Comparison of ENCODE assay signal across 8 cellular contexts in genomic region chr14:58298477-58298879, GRCh38. TPM values are rescaled to one million over a fixed set of nuclear protein-coding genes. Genes with fewer than 3 reads are reported as not detected.
DNase-seq lines count a peak whose midpoint lies in the region; ATAC-seq and TF ChIP-seq lines count a peak whose summit lies in the region.

ARID4A (plus strand) TSS chr14:58298555; CDS start chr14:58299855, 1,300 bp downstream.

- peak within 1 kb of the TSS; percentile 98 to 100 for H3K27ac ChIP-seq in lung (ENCODE audit: low read depth in 1 of 2, low read length in 1 of 2)

- no peak for DNase-seq in cardiac fibroblast (ENCODE audit: low read depth in 2 of 2)
- DNase-seq in lung (ENCODE audit: low spot score), result peak; percentile 92
- peak; percentile 73 for DNase-seq in stimulated activated CD8-positive, alpha-beta memory T cell treated with anti-CD3 and anti-CD28 coated beads, Interleukin-12 subunit alpha, Interleukin-12 subunit beta, amount 100 ng/mL, for 1 hour (ENCODE audit: low read depth)
- no peak for DNase-seq in NOMO-1 treated with DMSO at 0.1 percent for 48 hours (lab: John Stamatoyannopoulos, UW; ENCODE audit: unreplicated experiment)
- no peak for DNase-seq in GF-D8 (lab: John Stamatoyannopoulos, UW)
- no peak for DNase-seq in UCSD-AML1 (lab: John Stamatoyannopoulos, UW; ENCODE audit: unreplicated experiment)

- H3K36me3 ChIP-seq in lung (ENCODE audit: control insufficient read depth in 2 of 2, insufficient read depth in 2 of 2, low read length in 2 of 2), result peaks cover 3 to 10% of the 10 kb centered on the region in 2 donors

- peak within 1 kb of the TSS; percentile 95 for H3K4me3 ChIP-seq in GM08714 (ENCODE audit: low read length)
- peak within 1 kb of the TSS; percentile 96 to 98 for H3K4me3 ChIP-seq in cardiac fibroblast (replicated peaks in 1 of 2; ENCODE audit: low read depth in 2 of 2, low read length in 2 of 2)
- H3K4me3 ChIP-seq in lung, result peak within 1 kb of the TSS; percentile 99

- H3K9me3 ChIP-seq in lung (ENCODE audit: control insufficient read depth in 2 of 2, insufficient read depth in 1 of 2, low read length in 1 of 2), result peaks cover 0 to 4% of the 10 kb centered on the region in 2 donors

- WGBS in lung, 2 donors, result 0% methylated on average over 22 to 25 of the region's 25 CpGs

- ATAC-seq in lung (ENCODE audit: insufficient read depth, low FRiP score), result no peak

- no peaks in the 10 kb centered on the region for H3K27me3 ChIP-seq in lung (ENCODE audit: control insufficient read depth, insufficient read depth)

- peaks cover 2 to 8% of the 10 kb centered on the region in 2 donors for H3K4me1 ChIP-seq in lung (ENCODE audit: control insufficient read depth in 2 of 2, insufficient read depth in 2 of 2, low read length in 2 of 2)

- intact Hi-C loops in T-helper 1 cell treated with Interleukin-12 subunit alpha and Interleukin-12 subunit beta and Interleukin-4 antibody, amounts not matched to agents 30 ng/mL and 1 ng/mL, for 36 hours (cut with micrococcal nuclease), result loop anchor here (1.0 to 5.0 kb wide), 13 partner anchors 17 to 1950 kb away; partner anchors contain the start of genes ACTR10, AP5M1, DAAM1 and DACT1

- TF ChIP-seq CTCF in cardiac fibroblast (IDR thresholded peaks at IDR 0.05; ENCODE audit: low read depth, low read length), result no peak
- no peak for TF ChIP-seq CTCF in lung (IDR thresholded peaks at IDR 0.05; ENCODE audit: control extremely low read depth, extremely low read depth)

RNA-seq across cellular contexts. Expression of gene ARID4A, which starts in this region (rescaled TPM):
- total RNA-seq in T-helper 1 cell treated with Interleukin-12 subunit alpha and Interleukin-12 subunit beta and Interleukin-4 antibody, amounts not matched to agents 30 ng/mL and 1 ng/mL, for 36 hours, result 28.1 and 31.6 TPM in 2 replicates
- 10 to 100 TPM; 21.5 to 49.3 TPM for total RNA-seq in lung
- polyA plus RNA-seq in lung, result 1 to 10 TPM; 7.3 to 8.9 TPM

Comparison
In these comparisons a context has a peak if more than half of its experiments do, and no peak if none do; other contexts are left out.
1. DNase-seq: peak in lung (single experiment) and stimulated activated CD8-positive, alpha-beta memory T cell treated with anti-CD3 and anti-CD28 coated beads, Interleukin-12 subunit alpha, Interleukin-12 subunit beta, amount 100 ng/mL, for 1 hour (single experiment); none in cardiac fibroblast (0 of 2), NOMO-1 treated with DMSO at 0.1 percent for 48 hours (single experiment), GF-D8 (single experiment) and UCSD-AML1 (single experiment).
2. Peak in every context shown above with its lines, with median percentiles within 50 percentile points of each other: H3K4me3 ChIP-seq.